ENCODE assay signal across 18 cellular contexts in the genomic region with DNA sequence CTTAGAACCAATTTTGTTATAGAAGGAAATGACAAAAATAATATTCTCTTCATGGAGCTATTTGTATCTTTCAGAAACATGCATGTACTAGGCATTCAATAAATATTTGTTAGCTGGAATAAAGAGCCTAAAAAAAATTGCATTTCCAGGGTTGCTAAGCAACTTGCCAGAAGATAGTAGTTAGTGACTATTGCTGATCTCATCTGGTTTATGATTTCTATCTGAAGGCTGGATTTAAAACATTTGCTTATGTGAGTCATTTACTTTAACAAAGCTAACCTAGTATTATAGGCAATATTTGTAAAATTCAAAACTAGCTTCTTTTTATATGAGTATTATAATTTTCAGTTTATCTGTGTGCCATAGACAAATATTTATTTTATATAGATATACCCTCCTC.
DNase-seq lines count a peak whose midpoint lies in the region; ATAC-seq and TF ChIP-seq lines count a peak whose summit lies in the region.
"Had no signal": no experiment of that assay in that cellular context is flagged by ENCODE, and none has a peak within 500 bp of the region (broad histone marks: within the 10 kb centered on the region; RNA-seq: fewer than 3 reads in every experiment).

No MANE protein-coding gene starts in this region.

- H3K27me3 ChIP-seq in hepatocyte = no peaks in the 10 kb centered on the region
- H3K27me3 ChIP-seq: tibial artery had no signal

- no peaks in the 10 kb centered on the region for H3K9me2 ChIP-seq in hepatocyte (replicated peaks; ENCODE audit: insufficient read depth)

- H4K20me1 ChIP-seq in hepatocyte (ENCODE audit: insufficient read depth, poor library complexity, severe bottlenecking) = no peaks in the 10 kb centered on the region

- H3K79me2 ChIP-seq in hepatocyte = no peaks in the 10 kb centered on the region

- H3K4me3 ChIP-seq in hepatocyte = no peak overlapping the region
- H3K4me3 ChIP-seq: lower lobe of right lung, tibial artery had no signal

- H3K9me3 ChIP-seq in hepatocyte (ENCODE audit: low read depth) = no peaks in the 10 kb centered on the region

- no peak for TF ChIP-seq CTCF in hepatocyte (IDR thresholded peaks at IDR 0.05; ENCODE audit: poor library complexity)

- DNase-seq in AG08395 (ENCODE audit: low spot score) (peak; percentile 38), LHCN-M2 (ENCODE audit: low read depth) (peak; percentile 53), amniotic epithelial cell (ENCODE audit: low read depth) (peak; percentile 38), hepatocyte (ENCODE audit: low spot score) (no peak)
- DNase-seq: activated CD4-positive, alpha-beta T cell treated with anti-CD3 and anti-CD28 coated beads for 48 hours; activated naive CD8-positive, alpha-beta T cell treated with anti-CD3 and anti-CD28 coated beads, Interleukin-2, amount 10 ng/mL, durations not matched to agents 7 days and 5 days; erythroblast; lower lobe of right lung; natural killer cell; NCI-H2171 treated with DMSO at 0.1 percent for 48 hours; retina; SHP77 treated with DMSO at 0.1 percent for 48 hours; stimulated activated CD4-positive, alpha-beta T cell treated with anti-CD3 and anti-CD28 coated beads, Interleukin-1b, Interleukin-23, amount 100 ng/mL, for 48 hours; tibial artery had no signal

- H2AFZ ChIP-seq in hepatocyte = no peak overlapping the region

- H3K36me3 ChIP-seq in hepatocyte (replicated peaks; ENCODE audit: insufficient read depth, low read depth) = no peaks in the 10 kb centered on the region
- H3K36me3 ChIP-seq: lower lobe of right lung, tibial artery had no signal

- ATAC-seq in HG02938 (IDR thresholded peaks at IDR 0.05; ENCODE audit: unreplicated experiment) (no peak), GM18502 (IDR thresholded peaks at IDR 0.05; ENCODE audit: poor library complexity, unreplicated experiment) (no peak), GM21576 (IDR thresholded peaks at IDR 0.05; ENCODE audit: unreplicated experiment) (no peak), GM19397 (IDR thresholded peaks at IDR 0.05; ENCODE audit: unreplicated experiment) (no peak)
- ATAC-seq: lower lobe of right lung, natural killer cell had no signal

- H3K4me2 ChIP-seq in hepatocyte = peak overlapping the region; percentile 28

- H3K27ac ChIP-seq in hepatocyte = no peak overlapping the region
- H3K27ac ChIP-seq: lower lobe of right lung, tibial artery had no signal

- H3K4me1 ChIP-seq in hepatocyte (ENCODE audit: insufficient read depth) = peaks cover 11% of the 10 kb centered on the region
- H3K4me1 ChIP-seq: lower lobe of right lung, tibial artery had no signal
